ENCODE assay signal across 17 cellular contexts in genomic region chr3:141419946-141420345, GRCh38. TPM values are rescaled to one million over a fixed set of nuclear protein-coding genes. Genes with fewer than 3 reads are reported as not detected.
DNase-seq lines count a peak whose midpoint lies in the region; ATAC-seq and TF ChIP-seq lines count a peak whose summit lies in the region.
"Had no signal": no experiment of that assay in that cellular context is flagged by ENCODE, and none has a peak within 500 bp of the region (broad histone marks: within the 10 kb centered on the region; RNA-seq: fewer than 3 reads in every experiment).

No MANE protein-coding gene starts in this region.

- no peak overlapping the region for H3K4me3 Mint-ChIP-seq in endothelial cell (ENCODE audit: unreplicated experiment)

- intact Hi-C loops in heart right ventricle (cut with DNase I), result no loop called here
- intact Hi-C loops in cardiac septum (cut with DNase I), result no loop called here
- intact Hi-C loops in vagina (cut with DNase I), result loop anchor here (10.0 kb wide), 1 partner anchor 55 kb away; the partner anchor contains the start of gene ZBTB38
- intact Hi-C loops in aorta (cut with DNase I), result no loop called here

- TF ChIP-seq POLR2A in vagina (IDR thresholded peaks at IDR 0.05), result no peak

- peaks cover 68% of the 10 kb centered on the region for H3K79me2 ChIP-seq in parathyroid adenoma

- no peaks in the 10 kb centered on the region for H3K27me3 Mint-ChIP-seq in endothelial cell (ENCODE audit: unreplicated experiment)
- H3K27me3 Mint-ChIP-seq: naive thymus-derived CD4-positive, alpha-beta T cell had no signal

- H3K4me1 ChIP-seq in heart right ventricle, result peaks cover 3 to 97% (median 75%) of the 10 kb centered on the region in 9 donors
- H3K4me1 ChIP-seq in parathyroid adenoma, result peaks cover 13% of the 10 kb centered on the region
- peaks cover 77% of the 10 kb centered on the region for H3K4me1 ChIP-seq in vagina
- no peaks in the 10 kb centered on the region for H3K4me1 ChIP-seq in aorta (ENCODE audit: control insufficient read depth in 1 of 2, insufficient read depth in 2 of 2, low read length in 2 of 2)

- H3K4me2 ChIP-seq in parathyroid adenoma (ENCODE audit: low read length), result no peak overlapping the region

- H3K36me3 ChIP-seq in heart right ventricle, result peaks cover 0 to 75% (median 6%) of the 10 kb centered on the region in 9 donors
- H3K36me3 ChIP-seq in parathyroid adenoma (ENCODE audit: control insufficient read depth, insufficient read depth, low read length), result no peaks in the 10 kb centered on the region
- H3K36me3 ChIP-seq in vagina, result peaks cover 0 to 7% of the 10 kb centered on the region in 2 donors
- H3K36me3 ChIP-seq in aorta (ENCODE audit: control insufficient read depth in 1 of 2, insufficient read depth in 2 of 2, low read length in 1 of 2), result peaks cover 0 to 2% of the 10 kb centered on the region in 2 donors

- ATAC-seq in heart right ventricle (peak in 4 of 8 donors; percentile 38 to 52 (median 48)), aorta (ENCODE audit: low FRiP score) (no peak), HG03432 (IDR thresholded peaks at IDR 0.05; ENCODE audit: unreplicated experiment) (no peak)
- ATAC-seq: left lobe of liver; naive thymus-derived CD4-positive, alpha-beta T cell; Panc1 had no signal

- DNase-seq in heart right ventricle (no peak), cardiac septum (ENCODE audit: low spot score) (no peak), endothelial cell (ENCODE audit: low spot score) (no peak), vagina (ENCODE audit: extremely low spot score in 2 of 2) (no peak), aorta (no peak), NK-92 (lab: John Stamatoyannopoulos, UW; ENCODE audit: unreplicated experiment) (no peak)
- DNase-seq: dermis blood vessel endothelial cell; GDM1; MV-4-11; naive thymus-derived CD4-positive, alpha-beta T cell; NCI-H2081 treated with DMSO at 0.1 percent for 48 hours; NCI-H69; substantia nigra had no signal

- H3K27ac Mint-ChIP-seq in endothelial cell (ENCODE audit: unreplicated experiment), result peak overlapping the region; percentile 14
- H3K27ac Mint-ChIP-seq: naive thymus-derived CD4-positive, alpha-beta T cell had no signal

- WGBS in heart right ventricle, 2 donors, result 76 to 77% methylated on average over 5 of the region's 5 CpGs
- 80 to 83% methylated on average over 5 of the region's 5 CpGs for WGBS in aorta, 2 donors

- H3K9me3 Mint-ChIP-seq in endothelial cell (ENCODE audit: unreplicated experiment), result no peaks in the 10 kb centered on the region

- H3K4me3 ChIP-seq in heart right ventricle (no peak overlapping the region), parathyroid adenoma (ENCODE audit: low read depth, low read length) (no peak overlapping the region), vagina (no peak overlapping the region), aorta (ENCODE audit: low read length in 2 of 2) (no peak overlapping the region)

- TF ChIP-seq CTCF in heart right ventricle (IDR thresholded peaks at IDR 0.05) (no peak), endothelial cell (IDR thresholded peaks at IDR 0.05; ENCODE audit: unreplicated experiment) (no peak), parathyroid adenoma (IDR thresholded peaks at IDR 0.05) (no peak), vagina (IDR thresholded peaks at IDR 0.05) (no peak)

- H3K27me3 ChIP-seq in heart right ventricle (no peaks in the 10 kb centered on the region), parathyroid adenoma (ENCODE audit: control insufficient read depth, insufficient read depth, low read length) (no peaks in the 10 kb centered on the region), vagina (no peaks in the 10 kb centered on the region), aorta (ENCODE audit: control insufficient read depth in 1 of 2, insufficient read depth in 2 of 2, low read length in 1 of 2) (no peaks in the 10 kb centered on the region)

- H3K9ac ChIP-seq in parathyroid adenoma, result no peak overlapping the region

- no peaks in the 10 kb centered on the region for H3K9me3 ChIP-seq in heart right ventricle
- H3K9me3 ChIP-seq in parathyroid adenoma (ENCODE audit: control insufficient read depth, low read length), result no peaks in the 10 kb centered on the region
- no peaks in the 10 kb centered on the region for H3K9me3 ChIP-seq in vagina
- H3K9me3 ChIP-seq in aorta (ENCODE audit: control insufficient read depth, low read length), result no peaks in the 10 kb centered on the region

- no peak overlapping the region for H2AFZ ChIP-seq in parathyroid adenoma

- H3K27ac ChIP-seq in heart right ventricle (peak overlapping the region in 7 of 10 donors; percentile 27 to 99 (median 50)), parathyroid adenoma (peak overlapping the region; percentile 30), vagina (peak overlapping the region; percentile 10), aorta (ENCODE audit: low read depth in 1 of 2, low read length in 2 of 2) (no peak overlapping the region)

- H3K4me1 Mint-ChIP-seq in endothelial cell (ENCODE audit: unreplicated experiment), result peaks cover 12% of the 10 kb centered on the region

- H3K36me3 Mint-ChIP-seq in endothelial cell (ENCODE audit: low read depth, unreplicated experiment), result peaks cover 11% of the 10 kb centered on the region

RNA-seq across cellular contexts. Expression of gene ZBTB38, which starts 51.6 kb away (rescaled TPM):
- total RNA-seq in heart right ventricle (100 to 1,000 TPM in 8 of 10 donors, 10 to 100 TPM in 2; 86.8 to 156 (median 139) TPM), cardiac septum (119 TPM), endothelial cell (ENCODE audit: unreplicated experiment) (22.5 TPM), vagina (88.6 TPM), aorta (100 to 1,000 TPM; 132 to 139 TPM)
- polyA plus RNA-seq in heart right ventricle (10 to 100 TPM; 14.7 to 21.3 TPM), aorta (10 to 100 TPM; 21.2 to 35.8 TPM)

Comparison
In these comparisons a context has a peak if more than half of its experiments do, and no peak if none do; other contexts are left out.
1. H3K27ac ChIP-seq: peak in heart right ventricle (7 of 10), parathyroid adenoma (single experiment) and vagina (single experiment); none in aorta (0 of 2).